8 cellular contexts compared by ENCODE assay signal in genomic region chr7:2241580-2242540, GRCh38. TPM values are rescaled to one million over a fixed set of nuclear protein-coding genes. Genes with fewer than 3 reads are reported as not detected.
A peak's percentile ranks its signal among the peaks of the same experiment; 100 is the strongest.
DNase-seq lines count a peak whose midpoint lies in the region; TF ChIP-seq lines count a peak whose summit lies in the region.

Gene MRM2 (minus strand): TSS chr7:2242205. CDS start chr7:2242169, 36 bp downstream.
Gene NUDT1 (plus strand): TSS chr7:2242226. CDS start chr7:2244575, 2,349 bp downstream.

- H3K79me2 ChIP-seq in MM.1S (ENCODE audit: low read length) (peaks cover 37% of the 10 kb centered on the region), trophoblast cell (ENCODE audit: control insufficient read depth, insufficient read depth, low read length, poor library complexity) (peaks cover 6% of the 10 kb centered on the region)

- peak within 1 kb of the TSS; percentile 99 for H3K4ac ChIP-seq in trophoblast cell (ENCODE audit: low read depth, low read length)

- H2AFZ ChIP-seq in MM.1S (ENCODE audit: low read length) (peak within 1 kb of the TSS; percentile 70), trophoblast cell (ENCODE audit: insufficient read depth, low read length, poor library complexity) (peak within 1 kb of the TSS; percentile 94)

- H3K9ac ChIP-seq in MM.1S (ENCODE audit: low read length) (peak within 1 kb of the TSS; percentile 90), trophoblast cell (ENCODE audit: low read length) (peak within 1 kb of the TSS; percentile 98)

- H4K12ac ChIP-seq in trophoblast cell (ENCODE audit: low read depth, low read length): peak within 1 kb of the TSS; percentile 98

- H2BK120ac ChIP-seq in trophoblast cell (ENCODE audit: insufficient read depth, low read length, poor library complexity): peak within 1 kb of the TSS; percentile 84

- no CpG with 5 or more reads among the region's 81 CpGs for WGBS in trophoblast cell (ENCODE audit: extremely low coverage, insufficient coverage, insufficient read length)
- WGBS in thyroid gland, 2 donors: 2% methylated on average over 26 to 27 of the region's 81 CpGs

- H3K23ac ChIP-seq in trophoblast cell (ENCODE audit: low read length): no peak within 1 kb of the TSS

- H3K36me3 ChIP-seq in MM.1S (replicated peaks; ENCODE audit: insufficient read depth, low read length): peaks cover 7% of the 10 kb centered on the region
- H3K36me3 ChIP-seq in cardiac muscle cell: peaks cover 12% of the 10 kb centered on the region
- H3K36me3 ChIP-seq in trophoblast cell (ENCODE audit: control insufficient read depth in 1 of 2, insufficient read depth in 2 of 2, low read length in 2 of 2): peaks cover 28 to 29% of the 10 kb centered on the region in 2 experiments
- peaks cover 13 to 19% of the 10 kb centered on the region in 2 donors for H3K36me3 ChIP-seq in thyroid gland

- peaks cover 10% of the 10 kb centered on the region for H3F3A ChIP-seq in MM.1S (ENCODE audit: insufficient read depth, low read length)

- peak; percentile 89 for DNase-seq in ELR (ENCODE audit: low read depth)
- DNase-seq in GOT3 (lab: John Stamatoyannopoulos, UW): peak; percentile 68
- DNase-seq in MM.1S: peak; percentile 89
- peak; percentile 56 to 85 for DNase-seq in SW 1271 (lab: John Stamatoyannopoulos, UW)
- peak; percentile 35 for DNase-seq in activated naive CD8-positive, alpha-beta T cell treated with anti-CD3 and anti-CD28 coated beads, Interleukin-2, amount 50 U/mL, for 16 hours (ENCODE audit: low read depth, low spot score)
- DNase-seq in cardiac muscle cell (ENCODE audit: low read depth in 1 of 2, low spot score in 1 of 2): peak; percentile 77 to 95
- DNase-seq in trophoblast cell: peak; percentile 76 to 93
- peak; percentile 85 to 86 for DNase-seq in thyroid gland

- peak within 1 kb of the TSS; percentile 92 for H2AK5ac ChIP-seq in trophoblast cell (ENCODE audit: low read length)

- H3K4me1 ChIP-seq in MM.1S (ENCODE audit: low read length): peaks cover 8% of the 10 kb centered on the region
- peaks cover 4% of the 10 kb centered on the region for H3K4me1 ChIP-seq in cardiac muscle cell (ENCODE audit: low read depth)
- peaks cover 8 to 9% of the 10 kb centered on the region in 2 experiments for H3K4me1 ChIP-seq in trophoblast cell (ENCODE audit: control insufficient read depth in 1 of 2, insufficient read depth in 2 of 2, low read length in 2 of 2)
- peaks cover 9 to 17% of the 10 kb centered on the region in 2 donors for H3K4me1 ChIP-seq in thyroid gland

- H3K27me3 ChIP-seq in MM.1S (replicated peaks; ENCODE audit: insufficient read depth, low read length): no peaks in the 10 kb centered on the region
- no peaks in the 10 kb centered on the region for H3K27me3 ChIP-seq in cardiac muscle cell
- H3K27me3 ChIP-seq in trophoblast cell (ENCODE audit: insufficient read depth, low read length): no peaks in the 10 kb centered on the region
- no peaks in the 10 kb centered on the region for H3K27me3 ChIP-seq in thyroid gland

- H3K18ac ChIP-seq in trophoblast cell (ENCODE audit: low read length): peak within 1 kb of the TSS; percentile 97

- H3K4me2 ChIP-seq in MM.1S (ENCODE audit: low read depth, low read length) (peak within 1 kb of the TSS; percentile 98), trophoblast cell (ENCODE audit: low read length) (peak within 1 kb of the TSS; percentile 75)

- H3K4me3 ChIP-seq in MM.1S (ENCODE audit: low read length) (peak within 1 kb of the TSS; percentile 96), cardiac muscle cell (peak within 1 kb of the TSS; percentile 83), trophoblast cell (ENCODE audit: low read depth, low read length) (peak within 1 kb of the TSS; percentile 100), thyroid gland (replicated peaks in 1 of 3) (peak within 1 kb of the TSS; percentile 68 to 97 (median 82))

- H3K9me2 ChIP-seq in MM.1S (replicated peaks; ENCODE audit: insufficient read depth, low read length): no peaks in the 10 kb centered on the region

- TF ChIP-seq POLR2A in thyroid gland (IDR thresholded peaks at IDR 0.05): peak in 1 of 2 donors; percentile 75

- no peaks in the 10 kb centered on the region for H4K20me1 ChIP-seq in MM.1S (ENCODE audit: insufficient read depth, low read length)

- TF ChIP-seq CTCF in MM.1S (IDR thresholded peaks at IDR 0.05; ENCODE audit: low read length) (no peak), cardiac muscle cell (IDR thresholded peaks at IDR 0.05; ENCODE audit: low read depth, low read length) (no peak), thyroid gland (IDR thresholded peaks at IDR 0.05) (no peak)

- no peaks in the 10 kb centered on the region for H3K9me3 ChIP-seq in MM.1S (replicated peaks; ENCODE audit: insufficient read depth, low read length)
- H3K9me3 ChIP-seq in cardiac muscle cell (ENCODE audit: low read depth): no peaks in the 10 kb centered on the region
- no peaks in the 10 kb centered on the region for H3K9me3 ChIP-seq in trophoblast cell (ENCODE audit: insufficient read depth, low read depth, low read length)
- no peaks in the 10 kb centered on the region for H3K9me3 ChIP-seq in thyroid gland

- peaks cover 11% of the 10 kb centered on the region for H3K79me1 ChIP-seq in trophoblast cell (ENCODE audit: low read length)

- intact Hi-C loops in thyroid gland (cut with DNase I): loop anchor here (10.0 kb wide), 1 partner anchor 113 kb away; the partner anchor contains the start of gene EIF3B

- H3K27ac ChIP-seq in MM.1S (ENCODE audit: low read length) (peak within 1 kb of the TSS; percentile 39; the same call in 1 of the 2 replicates), cardiac muscle cell (peak within 1 kb of the TSS; percentile 73), trophoblast cell (ENCODE audit: low read depth, low read length) (peak within 1 kb of the TSS; percentile 3), thyroid gland (peak within 1 kb of the TSS in 2 of 3 donors; percentile 43 to 53)

- H4K91ac ChIP-seq in trophoblast cell (ENCODE audit: low read depth, low read length): peak within 1 kb of the TSS; percentile 93

- H2BK12ac ChIP-seq in trophoblast cell (ENCODE audit: low read length): no peak within 1 kb of the TSS

- H4K8ac ChIP-seq in trophoblast cell (ENCODE audit: low read depth, low read length): peak within 1 kb of the TSS; percentile 98

- peak within 1 kb of the TSS; percentile 53 for H2BK5ac ChIP-seq in trophoblast cell (ENCODE audit: low read depth, low read length, poor library complexity)

- H3K14ac ChIP-seq in trophoblast cell (ENCODE audit: low read length): peak within 1 kb of the TSS; percentile 97

RNA-seq across cellular contexts. Expression of gene MRM2, which starts in this region (rescaled TPM):
- total RNA-seq in cardiac muscle cell: 22.6 and 24.2 TPM in 2 replicates
- 35.6 and 53.5 TPM in 2 replicates for polyA plus RNA-seq in cardiac muscle cell
- polyA plus RNA-seq in trophoblast cell (2013): 21.4 and 22.1 TPM in 2 replicates
- total RNA-seq in thyroid gland: 10 to 100 TPM; 14.7 to 23.8 (median 18.2) TPM

RNA-seq across cellular contexts. Expression of gene NUDT1, which starts in this region (rescaled TPM):
- total RNA-seq in cardiac muscle cell: 16.2 and 33.0 TPM in 2 replicates
- 33.8 and 37.5 TPM in 2 replicates for polyA plus RNA-seq in cardiac muscle cell
- 23.2 and 26.4 TPM in 2 replicates for polyA plus RNA-seq in trophoblast cell (2013)
- total RNA-seq in thyroid gland: 10 to 100 TPM in 1 of 4 donors, 1 to 10 TPM in 3; 7.0 to 11.9 (median 9.8) TPM

Comparison
In these comparisons a context has a peak if more than half of its experiments do, and no peak if none do; other contexts are left out.
1. Peak in every context shown above with its lines: DNase-seq, H3K4me3 ChIP-seq and H3K27ac ChIP-seq.
2. DNase-seq: peak in every context shown above with its lines; median percentile 89 in ELR; 89 in MM.1S; 86 in cardiac muscle cell; 86 in thyroid gland; 84 in trophoblast cell; 70 in SW 1271; 68 in GOT3; 35 in activated naive CD8-positive, alpha-beta T cell treated with anti-CD3 and anti-CD28 coated beads, Interleukin-2, amount 50 U/mL, for 16 hours.
3. H3K27ac ChIP-seq: peak in every context shown above with its lines; median percentile 73 in cardiac muscle cell; 48 in thyroid gland; 39 in MM.1S; 3 in trophoblast cell.